ENCODE assay signal across 1 cellular context in genomic region chr18:48779462-48779861, GRCh38.
TF ChIP-seq lines count a peak whose summit lies in the region.

No MANE protein-coding gene starts in this region.

TF ChIP-seq in liver, 16 proteins besides CTCF, POLR2A, EP300 and RAD21 (continued from another document):
- TF ChIP-seq MAX (IDR thresholded peaks at IDR 0.05) (no peak), EGR1 (IDR thresholded peaks at IDR 0.05; ENCODE audit: low read depth in 2 of 2) (no peak), HNF4A (conservative IDR thresholded peaks at IDR 0.05) (no peak), HNF4G (IDR thresholded peaks at IDR 0.05) (no peak)
